In genomic region chr15:49046113-49046883, GRCh38 we compare ENCODE assay signal across 1 cellular context.
TF ChIP-seq lines count a peak whose summit lies in the region.

SECISBP2L (minus strand) TSS chr15:49046446; CDS start chr15:49046299, 147 bp downstream.

TF ChIP-seq in A549, 52 proteins besides CTCF, POLR2A, EP300 and RAD21 (continued from another document):
- TF ChIP-seq USF2 (IDR thresholded peaks at IDR 0.05) (no peak), KDM5A (IDR thresholded peaks at IDR 0.05) (peak; percentile 25; the same call in 1 of the 2 replicates), EHMT2 (IDR thresholded peaks at IDR 0.05; ENCODE audit: low read depth) (no peak), ZFP36 (IDR thresholded peaks at IDR 0.05; ENCODE audit: borderline replicate concordance, partially characterized antibody) (no peak), SMC3 (IDR thresholded peaks at IDR 0.05) (peak; percentile 45; the same call in 2 of the 3 replicates), REST (IDR thresholded peaks at IDR 0.05) (no peak), BCL3 (IDR thresholded peaks at IDR 0.05) (no peak), FOSL2 (IDR thresholded peaks at IDR 0.05) (no peak), FOSL2 (CRISPR knock-in tag; IDR thresholded peaks at IDR 0.05) (no peak), CEBPB (IDR thresholded peaks at IDR 0.05) (no peak), HOXB5 (CRISPR knock-in tag; IDR thresholded peaks at IDR 0.05) (no peak), JUNB (IDR thresholded peaks at IDR 0.05) (no peak), KDM1A (IDR thresholded peaks at IDR 0.05; ENCODE audit: low read depth) (no peak), PBX3 (IDR thresholded peaks at IDR 0.05) (peak; percentile 95), NFE2L2 (conservative IDR thresholded peaks at IDR 0.05; ENCODE audit: low read length) (no peak), FOXS1 (CRISPR knock-in tag; IDR thresholded peaks at IDR 0.05) (no peak), TFCP2L1 (CRISPR knock-in tag; IDR thresholded peaks at IDR 0.05) (no peak), HEYL (CRISPR knock-in tag; IDR thresholded peaks at IDR 0.05) (no peak), POLR2AphosphoS2 (conservative IDR thresholded peaks at IDR 0.05; ENCODE audit: low read length) (no peak), SREBF2 (IDR thresholded peaks at IDR 0.05) (no peak), BHLHE40 (IDR thresholded peaks at IDR 0.05; ENCODE audit: low read depth, low read length) (no peak), ATOH8 (CRISPR knock-in tag; IDR thresholded peaks at IDR 0.05; ENCODE audit: low read depth) (no peak), ZSCAN20 (CRISPR knock-in tag; IDR thresholded peaks at IDR 0.05) (no peak), ZNF302 (CRISPR knock-in tag; IDR thresholded peaks at IDR 0.05) (no peak), HES2 (IDR thresholded peaks at IDR 0.05) (no peak), CBX2 (IDR thresholded peaks at IDR 0.05; ENCODE audit: borderline replicate concordance, low read depth) (no peak), MAZ (IDR thresholded peaks at IDR 0.05; ENCODE audit: borderline replicate concordance, low read depth, low read length) (peak; percentile 68; the same call in 1 of the 2 replicates)
